ENCODE assay signal across 35 cellular contexts in genomic region chr5:133739381-133739780, GRCh38.
"Had no signal": no experiment of that assay in that cellular context is flagged by ENCODE, and none has a peak within 500 bp of the region (broad histone marks: within the 10 kb centered on the region; RNA-seq: fewer than 3 reads in every experiment).

No MANE protein-coding gene starts in this region.

- H3K9me3 ChIP-seq: MG63 had no signal

- DNase-seq: Karpas-422, Kasumi-1, KG1, MG63, MM.1S, MV-4-11, NCI-H1048, NCI-H1092, NCI-H1092 treated with DMSO at 0.1 percent for 48 hours, NCI-H1105, NCI-H1105 treated with DMSO at 0.1 percent for 48 hours, NCI-H1417, NCI-H1417 treated with DMSO at 0.1 percent for 48 hours, NCI-H1436, NCI-H1436 treated with DMSO at 0.1 percent for 48 hours, NCI-H146, NCI-H1694, NCI-H1694 treated with DMSO at 0.1 percent for 48 hours, NCI-H187, NCI-H187 treated with DMSO at 0.1 percent for 48 hours, NCI-H1930, NCI-H2029, NCI-H2029 treated with DMSO at 0.1 percent for 48 hours, NCI-H2081, NCI-H2081 treated with DMSO at 0.1 percent for 48 hours, NCI-H2107, NCI-H2171, NCI-H2171 treated with DMSO at 0.1 percent for 48 hours, NCI-H2227 treated with DMSO at 0.1 percent for 48 hours, NCI-H226, NCI-H345, NCI-H446, NCI-H446 treated with DMSO at 0.1 percent for 48 hours, NCI-H510A had no signal

- H3K27ac ChIP-seq: KMS-11 had no signal

- H3K4me3 ChIP-seq: MG63 had no signal

- H3K36me3 ChIP-seq: MG63 had no signal

- H3K27me3 ChIP-seq: MG63 had no signal
